ENCODE assay signal across 1 cellular context in the genomic region with DNA sequence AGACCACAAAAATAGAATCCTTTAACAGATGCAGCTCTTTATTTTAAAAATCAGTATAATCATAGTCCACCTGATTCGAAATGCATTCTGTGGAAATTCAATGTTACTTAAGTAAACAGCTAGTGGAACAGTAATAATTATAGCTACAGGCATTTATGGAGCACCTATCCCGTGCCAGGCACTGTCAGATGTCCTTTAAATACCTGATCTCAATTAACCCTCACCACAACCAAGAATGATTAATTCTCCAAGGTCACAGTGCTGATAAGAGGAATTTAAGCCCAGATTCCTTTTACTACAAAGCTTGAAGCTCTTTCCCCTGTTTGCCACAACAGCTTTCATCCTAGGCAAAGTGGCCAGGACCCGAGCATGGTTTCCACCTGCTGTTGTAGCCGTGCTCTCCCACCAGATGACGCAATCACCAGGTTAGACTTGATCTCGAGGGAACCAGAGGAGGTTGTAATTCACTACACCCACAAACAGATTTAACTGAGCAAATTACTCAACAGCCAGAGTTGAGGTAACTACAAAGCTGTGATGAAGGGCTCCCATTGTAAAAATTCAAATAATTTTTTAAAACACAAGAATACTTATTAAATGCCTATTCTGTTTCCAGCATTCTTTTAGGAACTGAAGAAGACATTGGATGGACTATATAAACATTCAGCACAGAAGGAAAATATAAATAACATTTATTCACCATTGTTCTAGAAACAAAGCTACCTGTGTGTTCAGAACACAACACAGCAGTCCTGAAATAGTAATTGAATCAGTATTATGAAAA.
A peak's percentile ranks its signal among the peaks of the same experiment; 100 is the strongest.
TF ChIP-seq lines count a peak whose summit lies in the region.

No MANE protein-coding gene starts in this region.

TF ChIP-seq in HepG2, 621 proteins besides CTCF, POLR2A, EP300 and RAD21 (continued from another document and continues in another):
- TF ChIP-seq ZFP90 (CRISPR knock-in tag; IDR thresholded peaks at IDR 0.05; ENCODE audit: borderline replicate concordance), result no peak
- TF ChIP-seq ZNF781 (CRISPR knock-in tag; IDR thresholded peaks at IDR 0.05; ENCODE audit: borderline replicate concordance, not compliant biosample characterization), result no peak
- TF ChIP-seq ZNF432 (CRISPR knock-in tag; IDR thresholded peaks at IDR 0.05; ENCODE audit: borderline replicate concordance), result no peak
- TF ChIP-seq ZNF776 (CRISPR knock-in tag; IDR thresholded peaks at IDR 0.05), result no peak
- TF ChIP-seq ZNF766 (CRISPR knock-in tag; IDR thresholded peaks at IDR 0.05; ENCODE audit: borderline replicate concordance), result no peak
- TF ChIP-seq EEA1 (CRISPR knock-in tag; IDR thresholded peaks at IDR 0.05; ENCODE audit: borderline replicate concordance), result no peak
- TF ChIP-seq PHF21A (CRISPR knock-in tag; IDR thresholded peaks at IDR 0.05), result no peak
- TF ChIP-seq, protein P1, sequence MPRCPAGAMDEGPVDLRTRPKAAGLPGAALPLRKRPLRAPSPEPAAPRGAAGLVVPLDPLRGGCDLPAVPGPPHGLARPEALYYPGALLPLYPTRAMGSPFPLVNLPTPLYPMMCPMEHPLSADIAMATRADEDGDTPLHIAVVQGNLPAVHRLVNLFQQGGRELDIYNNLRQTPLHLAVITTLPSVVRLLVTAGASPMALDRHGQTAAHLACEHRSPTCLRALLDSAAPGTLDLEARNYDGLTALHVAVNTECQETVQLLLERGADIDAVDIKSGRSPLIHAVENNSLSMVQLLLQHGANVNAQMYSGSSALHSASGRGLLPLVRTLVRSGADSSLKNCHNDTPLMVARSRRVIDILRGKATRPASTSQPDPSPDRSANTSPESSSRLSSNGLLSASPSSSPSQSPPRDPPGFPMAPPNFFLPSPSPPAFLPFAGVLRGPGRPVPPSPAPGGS (CRISPR knock-in tag; IDR thresholded peaks at IDR 0.05), result no peak
- TF ChIP-seq ZBTB3 (CRISPR knock-in tag; IDR thresholded peaks at IDR 0.05; ENCODE audit: borderline replicate concordance, low read depth), result no peak
- TF ChIP-seq, protein P2, sequence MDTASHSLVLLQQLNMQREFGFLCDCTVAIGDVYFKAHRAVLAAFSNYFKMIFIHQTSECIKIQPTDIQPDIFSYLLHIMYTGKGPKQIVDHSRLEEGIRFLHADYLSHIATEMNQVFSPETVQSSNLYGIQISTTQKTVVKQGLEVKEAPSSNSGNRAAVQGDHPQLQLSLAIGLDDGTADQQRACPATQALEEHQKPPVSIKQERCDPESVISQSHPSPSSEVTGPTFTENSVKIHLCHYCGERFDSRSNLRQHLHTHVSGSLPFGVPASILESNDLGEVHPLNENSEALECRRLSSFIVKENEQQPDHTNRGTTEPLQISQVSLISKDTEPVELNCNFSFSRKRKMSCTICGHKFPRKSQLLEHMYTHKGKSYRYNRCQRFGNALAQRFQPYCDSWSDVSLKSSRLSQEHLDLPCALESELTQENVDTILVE (CRISPR knock-in tag; IDR thresholded peaks at IDR 0.05), result 0 out of 2 replicates have a peak, but pooled peaks have one; percentile 37
- TF ChIP-seq DMAP1 (CRISPR knock-in tag; IDR thresholded peaks at IDR 0.05), result 0 out of 2 replicates have a peak, but pooled peaks have one; percentile 31
- no peak for TF ChIP-seq ZNF44 (CRISPR knock-in tag; IDR thresholded peaks at IDR 0.05)
- TF ChIP-seq FOXA3 (CRISPR knock-in tag; IDR thresholded peaks at IDR 0.05), result peak; percentile 25; the same call in 1 of the 2 replicates
- TF ChIP-seq FOXK2 (IDR thresholded peaks at IDR 0.05), result no peak
- TF ChIP-seq DR1 (CRISPR knock-in tag; IDR thresholded peaks at IDR 0.05), result no peak
- TF ChIP-seq ZFP62 (CRISPR knock-in tag; IDR thresholded peaks at IDR 0.05), result no peak
- TF ChIP-seq ZNF83 (CRISPR knock-in tag; IDR thresholded peaks at IDR 0.05; ENCODE audit: borderline replicate concordance), result no peak
- TF ChIP-seq NFATC3 (CRISPR knock-in tag; IDR thresholded peaks at IDR 0.05), result no peak
- TF ChIP-seq, protein P3, sequence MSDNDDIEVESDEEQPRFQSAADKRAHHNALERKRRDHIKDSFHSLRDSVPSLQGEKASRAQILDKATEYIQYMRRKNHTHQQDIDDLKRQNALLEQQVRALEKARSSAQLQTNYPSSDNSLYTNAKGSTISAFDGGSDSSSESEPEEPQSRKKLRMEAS (IDR thresholded peaks at IDR 0.05), result peak; percentile 51; the same call in 1 of the 2 replicates
- TF ChIP-seq CEBPG (CRISPR knock-in tag; IDR thresholded peaks at IDR 0.05), result peak; percentile 98
- no peak for TF ChIP-seq ZNF496 (CRISPR knock-in tag; IDR thresholded peaks at IDR 0.05; ENCODE audit: insufficient replicate concordance)
- no peak for TF ChIP-seq HMGA1 (CRISPR knock-in tag; conservative IDR thresholded peaks at IDR 0.05)
- no peak for TF ChIP-seq MTA1 (CRISPR knock-in tag; IDR thresholded peaks at IDR 0.05; ENCODE audit: borderline replicate concordance)
- no peak for TF ChIP-seq TP53 (CRISPR knock-in tag; conservative IDR thresholded peaks at IDR 0.05)
- TF ChIP-seq SOX6 (IDR thresholded peaks at IDR 0.05), result no peak
- peak; percentile 41; the same call in 1 of the 2 replicates for TF ChIP-seq SOX6 (CRISPR knock-in tag; IDR thresholded peaks at IDR 0.05)
- TF ChIP-seq, protein P4, sequence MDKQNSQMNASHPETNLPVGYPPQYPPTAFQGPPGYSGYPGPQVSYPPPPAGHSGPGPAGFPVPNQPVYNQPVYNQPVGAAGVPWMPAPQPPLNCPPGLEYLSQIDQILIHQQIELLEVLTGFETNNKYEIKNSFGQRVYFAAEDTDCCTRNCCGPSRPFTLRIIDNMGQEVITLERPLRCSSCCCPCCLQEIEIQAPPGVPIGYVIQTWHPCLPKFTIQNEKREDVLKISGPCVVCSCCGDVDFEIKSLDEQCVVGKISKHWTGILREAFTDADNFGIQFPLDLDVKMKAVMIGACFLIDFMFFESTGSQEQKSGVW (CRISPR knock-in tag; IDR thresholded peaks at IDR 0.05; ENCODE audit: borderline replicate concordance), result no peak
- TF ChIP-seq, protein P5, sequence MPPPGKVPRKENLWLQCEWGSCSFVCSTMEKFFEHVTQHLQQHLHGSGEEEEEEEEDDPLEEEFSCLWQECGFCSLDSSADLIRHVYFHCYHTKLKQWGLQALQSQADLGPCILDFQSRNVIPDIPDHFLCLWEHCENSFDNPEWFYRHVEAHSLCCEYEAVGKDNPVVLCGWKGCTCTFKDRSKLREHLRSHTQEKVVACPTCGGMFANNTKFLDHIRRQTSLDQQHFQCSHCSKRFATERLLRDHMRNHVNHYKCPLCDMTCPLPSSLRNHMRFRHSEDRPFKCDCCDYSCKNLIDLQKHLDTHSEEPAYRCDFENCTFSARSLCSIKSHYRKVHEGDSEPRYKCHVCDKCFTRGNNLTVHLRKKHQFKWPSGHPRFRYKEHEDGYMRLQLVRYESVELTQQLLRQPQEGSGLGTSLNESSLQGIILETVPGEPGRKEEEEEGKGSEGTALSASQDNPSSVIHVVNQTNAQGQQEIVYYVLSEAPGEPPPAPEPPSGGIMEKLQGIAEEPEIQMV (CRISPR knock-in tag; IDR thresholded peaks at IDR 0.05; ENCODE audit: low read depth), result no peak
- no peak for TF ChIP-seq JUNB (CRISPR knock-in tag; IDR thresholded peaks at IDR 0.05; ENCODE audit: borderline replicate concordance)
- TF ChIP-seq, protein P6, sequence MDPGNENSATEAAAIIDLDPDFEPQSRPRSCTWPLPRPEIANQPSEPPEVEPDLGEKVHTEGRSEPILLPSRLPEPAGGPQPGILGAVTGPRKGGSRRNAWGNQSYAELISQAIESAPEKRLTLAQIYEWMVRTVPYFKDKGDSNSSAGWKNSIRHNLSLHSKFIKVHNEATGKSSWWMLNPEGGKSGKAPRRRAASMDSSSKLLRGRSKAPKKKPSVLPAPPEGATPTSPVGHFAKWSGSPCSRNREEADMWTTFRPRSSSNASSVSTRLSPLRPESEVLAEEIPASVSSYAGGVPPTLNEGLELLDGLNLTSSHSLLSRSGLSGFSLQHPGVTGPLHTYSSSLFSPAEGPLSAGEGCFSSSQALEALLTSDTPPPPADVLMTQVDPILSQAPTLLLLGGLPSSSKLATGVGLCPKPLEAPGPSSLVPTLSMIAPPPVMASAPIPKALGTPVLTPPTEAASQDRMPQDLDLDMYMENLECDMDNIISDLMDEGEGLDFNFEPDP (CRISPR knock-in tag; conservative IDR thresholded peaks at IDR 0.05), result no peak
- no peak for TF ChIP-seq YEATS2 (CRISPR knock-in tag; IDR thresholded peaks at IDR 0.05; ENCODE audit: borderline replicate concordance)
- no peak for TF ChIP-seq MED8 (CRISPR knock-in tag; IDR thresholded peaks at IDR 0.05; ENCODE audit: insufficient replicate concordance)
- TF ChIP-seq, protein P7, sequence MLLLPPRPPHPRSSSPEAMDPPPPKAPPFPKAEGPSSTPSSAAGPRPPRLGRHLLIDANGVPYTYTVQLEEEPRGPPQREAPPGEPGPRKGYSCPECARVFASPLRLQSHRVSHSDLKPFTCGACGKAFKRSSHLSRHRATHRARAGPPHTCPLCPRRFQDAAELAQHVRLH (CRISPR knock-in tag; IDR thresholded peaks at IDR 0.05; ENCODE audit: borderline replicate concordance, low read depth), result peak; percentile 69; the same call in 1 of the 2 replicates
- no peak for TF ChIP-seq KMT2B (CRISPR knock-in tag; IDR thresholded peaks at IDR 0.05)
- no peak for TF ChIP-seq ZNF850 (CRISPR knock-in tag; conservative IDR thresholded peaks at IDR 0.05)
- TF ChIP-seq REL (CRISPR knock-in tag; conservative IDR thresholded peaks at IDR 0.05), result no peak
- TF ChIP-seq, protein P8, sequence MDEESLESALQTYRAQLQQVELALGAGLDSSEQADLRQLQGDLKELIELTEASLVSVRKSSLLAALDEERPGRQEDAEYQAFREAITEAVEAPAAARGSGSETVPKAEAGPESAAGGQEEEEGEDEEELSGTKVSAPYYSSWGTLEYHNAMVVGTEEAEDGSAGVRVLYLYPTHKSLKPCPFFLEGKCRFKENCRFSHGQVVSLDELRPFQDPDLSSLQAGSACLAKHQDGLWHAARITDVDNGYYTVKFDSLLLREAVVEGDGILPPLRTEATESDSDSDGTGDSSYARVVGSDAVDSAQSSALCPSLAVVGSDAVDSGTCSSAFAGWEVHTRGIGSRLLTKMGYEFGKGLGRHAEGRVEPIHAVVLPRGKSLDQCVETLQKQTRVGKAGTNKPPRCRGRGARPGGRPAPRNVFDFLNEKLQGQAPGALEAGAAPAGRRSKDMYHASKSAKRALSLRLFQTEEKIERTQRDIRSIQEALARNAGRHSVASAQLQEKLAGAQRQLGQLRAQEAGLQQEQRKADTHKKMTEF (CRISPR knock-in tag; IDR thresholded peaks at IDR 0.05), result peak; percentile 33; the same call in 1 of the 2 replicates
- TF ChIP-seq DNMT1 (CRISPR knock-in tag; IDR thresholded peaks at IDR 0.05), result no peak
- no peak for TF ChIP-seq REPIN1 (CRISPR knock-in tag; IDR thresholded peaks at IDR 0.05; ENCODE audit: borderline replicate concordance, low read depth)
- TF ChIP-seq, protein P9, sequence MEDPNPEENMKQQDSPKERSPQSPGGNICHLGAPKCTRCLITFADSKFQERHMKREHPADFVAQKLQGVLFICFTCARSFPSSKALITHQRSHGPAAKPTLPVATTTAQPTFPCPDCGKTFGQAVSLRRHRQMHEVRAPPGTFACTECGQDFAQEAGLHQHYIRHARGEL (CRISPR knock-in tag; IDR thresholded peaks at IDR 0.05), result no peak
- no peak for TF ChIP-seq U2AF1 (optimal IDR thresholded peaks at IDR 0.05; ENCODE audit: low read depth, low read length)
- TF ChIP-seq, protein P10, sequence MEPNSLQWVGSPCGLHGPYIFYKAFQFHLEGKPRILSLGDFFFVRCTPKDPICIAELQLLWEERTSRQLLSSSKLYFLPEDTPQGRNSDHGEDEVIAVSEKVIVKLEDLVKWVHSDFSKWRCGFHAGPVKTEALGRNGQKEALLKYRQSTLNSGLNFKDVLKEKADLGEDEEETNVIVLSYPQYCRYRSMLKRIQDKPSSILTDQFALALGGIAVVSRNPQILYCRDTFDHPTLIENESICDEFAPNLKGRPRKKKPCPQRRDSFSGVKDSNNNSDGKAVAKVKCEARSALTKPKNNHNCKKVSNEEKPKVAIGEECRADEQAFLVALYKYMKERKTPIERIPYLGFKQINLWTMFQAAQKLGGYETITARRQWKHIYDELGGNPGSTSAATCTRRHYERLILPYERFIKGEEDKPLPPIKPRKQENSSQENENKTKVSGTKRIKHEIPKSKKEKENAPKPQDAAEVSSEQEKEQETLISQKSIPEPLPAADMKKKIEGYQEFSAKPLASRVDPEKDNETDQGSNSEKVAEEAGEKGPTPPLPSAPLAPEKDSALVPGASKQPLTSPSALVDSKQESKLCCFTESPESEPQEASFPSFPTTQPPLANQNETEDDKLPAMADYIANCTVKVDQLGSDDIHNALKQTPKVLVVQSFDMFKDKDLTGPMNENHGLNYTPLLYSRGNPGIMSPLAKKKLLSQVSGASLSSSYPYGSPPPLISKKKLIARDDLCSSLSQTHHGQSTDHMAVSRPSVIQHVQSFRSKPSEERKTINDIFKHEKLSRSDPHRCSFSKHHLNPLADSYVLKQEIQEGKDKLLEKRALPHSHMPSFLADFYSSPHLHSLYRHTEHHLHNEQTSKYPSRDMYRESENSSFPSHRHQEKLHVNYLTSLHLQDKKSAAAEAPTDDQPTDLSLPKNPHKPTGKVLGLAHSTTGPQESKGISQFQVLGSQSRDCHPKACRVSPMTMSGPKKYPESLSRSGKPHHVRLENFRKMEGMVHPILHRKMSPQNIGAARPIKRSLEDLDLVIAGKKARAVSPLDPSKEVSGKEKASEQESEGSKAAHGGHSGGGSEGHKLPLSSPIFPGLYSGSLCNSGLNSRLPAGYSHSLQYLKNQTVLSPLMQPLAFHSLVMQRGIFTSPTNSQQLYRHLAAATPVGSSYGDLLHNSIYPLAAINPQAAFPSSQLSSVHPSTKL (CRISPR knock-in tag; IDR thresholded peaks at IDR 0.05), result 0 out of 2 replicates have a peak, but pooled peaks have one; percentile 38
- TF ChIP-seq, protein P11, sequence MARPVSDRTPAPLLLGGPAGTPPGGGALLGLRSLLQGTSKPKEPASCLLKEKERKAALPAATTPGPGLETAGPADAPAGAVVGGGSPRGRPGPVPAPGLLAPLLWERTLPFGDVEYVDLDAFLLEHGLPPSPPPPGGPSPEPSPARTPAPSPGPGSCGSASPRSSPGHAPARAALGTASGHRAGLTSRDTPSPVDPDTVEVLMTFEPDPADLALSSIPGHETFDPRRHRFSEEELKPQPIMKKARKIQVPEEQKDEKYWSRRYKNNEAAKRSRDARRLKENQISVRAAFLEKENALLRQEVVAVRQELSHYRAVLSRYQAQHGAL (CRISPR knock-in tag; IDR thresholded peaks at IDR 0.05; ENCODE audit: not compliant biosample characterization), result no peak
- TF ChIP-seq, protein P12, sequence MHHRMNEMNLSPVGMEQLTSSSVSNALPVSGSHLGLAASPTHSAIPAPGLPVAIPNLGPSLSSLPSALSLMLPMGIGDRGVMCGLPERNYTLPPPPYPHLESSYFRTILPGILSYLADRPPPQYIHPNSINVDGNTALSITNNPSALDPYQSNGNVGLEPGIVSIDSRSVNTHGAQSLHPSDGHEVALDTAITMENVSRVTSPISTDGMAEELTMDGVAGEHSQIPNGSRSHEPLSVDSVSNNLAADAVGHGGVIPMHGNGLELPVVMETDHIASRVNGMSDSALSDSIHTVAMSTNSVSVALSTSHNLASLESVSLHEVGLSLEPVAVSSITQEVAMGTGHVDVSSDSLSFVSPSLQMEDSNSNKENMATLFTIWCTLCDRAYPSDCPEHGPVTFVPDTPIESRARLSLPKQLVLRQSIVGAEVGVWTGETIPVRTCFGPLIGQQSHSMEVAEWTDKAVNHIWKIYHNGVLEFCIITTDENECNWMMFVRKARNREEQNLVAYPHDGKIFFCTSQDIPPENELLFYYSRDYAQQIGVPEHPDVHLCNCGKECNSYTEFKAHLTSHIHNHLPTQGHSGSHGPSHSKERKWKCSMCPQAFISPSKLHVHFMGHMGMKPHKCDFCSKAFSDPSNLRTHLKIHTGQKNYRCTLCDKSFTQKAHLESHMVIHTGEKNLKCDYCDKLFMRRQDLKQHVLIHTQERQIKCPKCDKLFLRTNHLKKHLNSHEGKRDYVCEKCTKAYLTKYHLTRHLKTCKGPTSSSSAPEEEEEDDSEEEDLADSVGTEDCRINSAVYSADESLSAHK (CRISPR knock-in tag; IDR thresholded peaks at IDR 0.05; ENCODE audit: borderline replicate concordance), result no peak
- TF ChIP-seq THAP11 (CRISPR knock-in tag; IDR thresholded peaks at IDR 0.05), result peak; percentile 53; the same call in 1 of the 2 replicates
- TF ChIP-seq JUND (CRISPR knock-in tag; IDR thresholded peaks at IDR 0.05), result no peak
